Comparison of ENCODE assay signal across 23 cellular contexts in genomic region chr13:19622189-19622588, GRCh38. TPM values are rescaled to one million over a fixed set of nuclear protein-coding genes. Genes with fewer than 3 reads are reported as not detected.
A peak's percentile ranks its signal among the peaks of the same experiment; 100 is the strongest.
DNase-seq lines count a peak whose midpoint lies in the region; ATAC-seq, FAIRE-seq and TF ChIP-seq lines count a peak whose summit lies in the region.
"Had no signal": no experiment of that assay in that cellular context is flagged by ENCODE, and none has a peak within 500 bp of the region (broad histone marks: within the 10 kb centered on the region; RNA-seq: fewer than 3 reads in every experiment).

No MANE protein-coding gene starts in this region.

- H3K36me3 ChIP-seq in Caco-2 (ENCODE audit: control insufficient read depth, insufficient read depth, low read length), result no peaks in the 10 kb centered on the region
- H3K36me3 ChIP-seq in GM23338 (ENCODE audit: insufficient read depth), result no peaks in the 10 kb centered on the region; the same call in 1 of the 2 replicates
- H3K36me3 ChIP-seq: BLaER1 had no signal

- intact Hi-C loops in Caco-2 (cut with micrococcal nuclease; ENCODE audit: unreplicated experiment), result no loop called here

- POLR2A ChIA-PET in Caco-2 (lab: Charles Lee), result no interaction called here

- H3K79me2 ChIP-seq in GM23338 (replicated peaks; ENCODE audit: insufficient read depth), result peaks cover 4% of the 10 kb centered on the region; the same call in 1 of the 2 replicates

- peaks cover 21% of the 10 kb centered on the region for H3K4me1 Mint-ChIP-seq in Caco-2 (ENCODE audit: low read depth, unreplicated experiment)
- peaks cover 5% of the 10 kb centered on the region; the same call in 2 of the 3 replicates for H3K4me1 Mint-ChIP-seq in GM23338

- DNase-seq in Caco-2 (no peak), GM23338 (ENCODE audit: low spot score) (peak; percentile 22), NCI-H82 treated with DMSO at 0.1 percent for 48 hours (lab: John Stamatoyannopoulos, UW; ENCODE audit: unreplicated experiment) (peak; percentile 29), left kidney (ENCODE audit: low read depth, low spot score) (peak; percentile 63), SK-N-DZ (ENCODE audit: low spot score) (no peak), GM12891 (ENCODE audit: insufficient read length, low spot score) (no peak)
- no peak for DNase-seq in stimulated activated naive CD4-positive, alpha-beta T cell treated with Interleukin-2 at 50 U/mL for 16 hours (lab: John Stamatoyannopoulos, UW)
- DNase-seq: CD4-positive, alpha-beta T cell; COR-L47; DMS 273 treated with DMSO at 0.1 percent for 48 hours; DMS79 treated with DMSO at 0.1 percent for 48 hours; KG1; NCI-H1105; NCI-H146; NCI-H2081; NCI-H446 treated with DMSO at 0.1 percent for 48 hours; NCI-H748 treated with DMSO at 0.1 percent for 48 hours; SIG-M5 had no signal

- TF ChIP-seq CTCF in Caco-2 (IDR thresholded peaks at IDR 0.05; ENCODE audit: insufficient read depth in 1 of 2, low read depth in 1 of 2, low read length in 1 of 2, severe bottlenecking in 1 of 2, unreplicated experiment in 1 of 2) (no peak), GM23338 (conservative IDR thresholded peaks at IDR 0.05; ENCODE audit: low read depth in 2 of 2) (no peak)

- no peaks in the 10 kb centered on the region for H4K20me1 ChIP-seq in GM23338 (replicated peaks; ENCODE audit: insufficient read depth)
- H4K20me1 ChIP-seq: BLaER1 had no signal

- peaks cover 11% of the 10 kb centered on the region for H3K9me3 ChIP-seq in Caco-2

- 0 out of 2 replicates have a peak, but pooled peaks cover 2% of the 10 kb centered on the region for H3K9me2 ChIP-seq in GM23338 (ENCODE audit: insufficient read depth)

- H3K4me3 Mint-ChIP-seq in Caco-2 (ENCODE audit: unreplicated experiment) (no peak overlapping the region), GM23338 (no peak overlapping the region)
- H3K4me3 Mint-ChIP-seq: CD4-positive, alpha-beta T cell had no signal

- H3K4me1 ChIP-seq in Caco-2, result peaks cover 4% of the 10 kb centered on the region; the same call in 1 of the 2 replicates
- no peaks in the 10 kb centered on the region for H3K4me1 ChIP-seq in GM23338 (ENCODE audit: insufficient read depth)
- H3K4me1 ChIP-seq: BLaER1 had no signal

- H3K36me3 Mint-ChIP-seq in Caco-2 (ENCODE audit: insufficient read depth, unreplicated experiment) (peaks cover 42% of the 10 kb centered on the region), GM23338 (ENCODE audit: low read depth) (peaks cover 25% of the 10 kb centered on the region)

- H3K27ac Mint-ChIP-seq in Caco-2 (ENCODE audit: unreplicated experiment), result peak overlapping the region; percentile 3
- no peak overlapping the region for H3K27ac Mint-ChIP-seq in GM23338
- H3K27ac Mint-ChIP-seq: CD4-positive, alpha-beta T cell had no signal

- H3F3A ChIP-seq in GM23338 (replicated peaks; ENCODE audit: low read depth), result no peaks in the 10 kb centered on the region

- no peak for FAIRE-seq in GM12891 (lab: Jason Lieb, UNC)
- FAIRE-seq: H1 had no signal

- peaks cover 19% of the 10 kb centered on the region for H3K9me3 Mint-ChIP-seq in Caco-2 (ENCODE audit: unreplicated experiment)
- H3K9me3 Mint-ChIP-seq in GM23338, result peaks cover 61% of the 10 kb centered on the region
- H3K9me3 Mint-ChIP-seq: CD4-positive, alpha-beta T cell had no signal

- H3K4me3 ChIP-seq in Caco-2 (ENCODE audit: low read depth, low read length) (no peak overlapping the region), GM23338 (no peak overlapping the region)
- H3K4me3 ChIP-seq: BLaER1 had no signal

- H3K27me3 ChIP-seq in Caco-2 (replicated peaks; ENCODE audit: control insufficient read depth, insufficient read depth, low read length) (no peaks in the 10 kb centered on the region), GM23338 (ENCODE audit: insufficient read depth) (no peaks in the 10 kb centered on the region)
- H3K27me3 ChIP-seq: BLaER1 had no signal

- no peak overlapping the region for H3K4me2 ChIP-seq in GM23338
- H3K4me2 ChIP-seq: BLaER1 had no signal

- no peak for TF ChIP-seq POLR2A in GM12891 (IDR thresholded peaks at IDR 0.05; ENCODE audit: low read depth, low read length)

- CTCF ChIA-PET in Caco-2 (lab: Charles Lee), result no interaction called here

- no peak overlapping the region for H2AFZ ChIP-seq in GM23338

- H3K27ac ChIP-seq in GM23338 (ENCODE audit: low read depth), result no peak overlapping the region
- H3K27ac ChIP-seq: BLaER1 had no signal

- peak; percentile 73 for ATAC-seq in GM23338
- ATAC-seq: HCT116, Panc1, SK-N-SH treated with all-trans-retinoic acid at 6 μM for 48 hours had no signal

- no TSS peak for BruUV-seq in Caco-2 (replicated peaks; lab: Mats Ljungman, UMichigan)

- H3K27me3 Mint-ChIP-seq in Caco-2 (ENCODE audit: insufficient read depth, unreplicated experiment), result no peaks in the 10 kb centered on the region
- peaks cover 12% of the 10 kb centered on the region for H3K27me3 Mint-ChIP-seq in GM23338 (ENCODE audit: insufficient read depth, low read depth, poor library complexity)

TF ChIP-seq in GM23338, 12 proteins besides CTCF, POLR2A, EP300 and RAD21 (continues in another document):
- TF ChIP-seq NANOG (IDR thresholded peaks at IDR 0.05; ENCODE audit: borderline replicate concordance), result no peak
- no peak for TF ChIP-seq EZH2phosphoT487 (IDR thresholded peaks at IDR 0.05; ENCODE audit: unreplicated experiment)
- no peak for TF ChIP-seq REST (IDR thresholded peaks at IDR 0.05; ENCODE audit: unreplicated experiment)
- TF ChIP-seq JUNB (IDR thresholded peaks at IDR 0.05; ENCODE audit: unreplicated experiment), result no peak
- no peak for TF ChIP-seq ZNF114 (CRISPR knock-in tag; IDR thresholded peaks at IDR 0.05)

TF ChIP-seq in GM12891, 5 proteins besides CTCF, POLR2A, EP300 and RAD21:
- TF ChIP-seq POU2F2 (IDR thresholded peaks at IDR 0.05; ENCODE audit: low read depth, low read length) (no peak), POLR2AphosphoS5 (IDR thresholded peaks at IDR 0.05; ENCODE audit: low read depth, low read length) (no peak), TAF1 (IDR thresholded peaks at IDR 0.05; ENCODE audit: low read depth, low read length) (no peak), PAX5 (IDR thresholded peaks at IDR 0.05; ENCODE audit: insufficient read depth, low read length, severe bottlenecking) (no peak), SPI1 (IDR thresholded peaks at IDR 0.05; ENCODE audit: low read depth, low read length) (no peak)

RNA-seq across cellular contexts. Expression of gene MPHOSPH8, which starts 11.3 kb away (rescaled TPM):
- total RNA-seq in Caco-2 (2022), result 31.6 and 31.8 TPM in 2 replicates
- total RNA-seq in GM23338 (2014; rRNA removed; shearing (Covaris generic)), result 14.3 and 15.6 TPM in 2 replicates
- 27.0 and 31.9 TPM in 2 replicates for polyA plus RNA-seq in GM23338 (2016; fragmentation: Nextera tagmentation; extraction: Ambion mirVana)
- polyA plus RNA-seq in SK-N-DZ (2014; cell fraction: cytosol; rRNA removed), result 32.5 and 34.8 TPM in 2 replicates
- 80.1 and 95.3 TPM in 2 replicates for polyA plus RNA-seq in SK-N-DZ (2014; cell fraction: nucleus; rRNA removed)
- 31.0 TPM for polyA plus RNA-seq in GM12891 (2012; ENCODE audit: low read depth, missing spikeins)

Comparison
In these comparisons a context has a peak if more than half of its experiments do, and no peak if none do; other contexts are left out.
1. DNase-seq: peak in GM23338 (single experiment), NCI-H82 treated with DMSO at 0.1 percent for 48 hours (single experiment) and left kidney (single experiment); none in Caco-2 (0 of 2), SK-N-DZ (single experiment), stimulated activated naive CD4-positive, alpha-beta T cell treated with Interleukin-2 at 50 U/mL for 16 hours (single experiment) and GM12891 (single experiment).